In the genomic region with DNA sequence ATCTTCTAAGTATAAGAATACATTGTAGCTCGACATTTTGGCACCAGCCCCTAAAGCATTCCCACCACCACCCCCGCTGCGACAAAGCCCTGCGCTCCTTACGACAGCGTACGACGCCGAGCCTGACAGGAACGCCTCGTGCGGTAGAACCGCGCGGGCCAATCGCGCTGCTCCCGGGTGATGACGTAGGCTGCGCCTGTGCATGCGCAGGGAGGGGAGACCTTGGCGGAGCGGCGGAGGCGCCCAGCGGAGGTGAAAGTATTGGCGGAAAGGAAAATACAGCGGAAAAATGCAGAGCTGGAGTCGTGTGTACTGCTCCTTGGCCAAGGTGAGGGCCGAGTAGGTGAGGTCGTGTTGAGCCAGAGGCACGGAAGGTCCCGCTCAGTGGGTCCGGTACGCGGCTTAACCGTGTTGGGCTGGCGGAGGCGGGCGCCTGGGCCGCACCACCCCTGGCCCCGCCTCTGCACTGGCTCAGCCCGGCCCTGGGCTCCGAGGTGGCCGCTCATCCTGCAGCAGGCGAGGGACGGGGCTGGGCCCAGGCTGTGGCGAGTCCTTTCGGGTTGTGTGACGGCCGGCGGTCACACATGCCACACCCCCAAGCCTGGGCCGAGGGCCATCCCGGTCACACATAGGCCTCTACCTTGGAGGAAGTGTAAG, we compare ENCODE assay signal across 1 cellular context.
A peak's percentile ranks its signal among the peaks of the same experiment; 100 is the strongest.
TF ChIP-seq lines count a peak whose summit lies in the region.

A gene with protein sequence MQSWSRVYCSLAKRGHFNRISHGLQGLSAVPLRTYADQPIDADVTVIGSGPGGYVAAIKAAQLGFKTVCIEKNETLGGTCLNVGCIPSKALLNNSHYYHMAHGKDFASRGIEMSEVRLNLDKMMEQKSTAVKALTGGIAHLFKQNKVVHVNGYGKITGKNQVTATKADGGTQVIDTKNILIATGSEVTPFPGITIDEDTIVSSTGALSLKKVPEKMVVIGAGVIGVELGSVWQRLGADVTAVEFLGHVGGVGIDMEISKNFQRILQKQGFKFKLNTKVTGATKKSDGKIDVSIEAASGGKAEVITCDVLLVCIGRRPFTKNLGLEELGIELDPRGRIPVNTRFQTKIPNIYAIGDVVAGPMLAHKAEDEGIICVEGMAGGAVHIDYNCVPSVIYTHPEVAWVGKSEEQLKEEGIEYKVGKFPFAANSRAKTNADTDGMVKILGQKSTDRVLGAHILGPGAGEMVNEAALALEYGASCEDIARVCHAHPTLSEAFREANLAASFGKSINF (plus strand): TSS at position 222 of the 657 bp plus-strand sequence. CDS start 68 bp downstream, at position 290.

TF ChIP-seq in GM12878, 131 proteins besides CTCF, POLR2A, EP300 and RAD21 (continued from another document):
- TF ChIP-seq HDGF (IDR thresholded peaks at IDR 0.05), result peak; percentile 63; the same call in 1 of the 2 replicates
